In the genomic region with DNA sequence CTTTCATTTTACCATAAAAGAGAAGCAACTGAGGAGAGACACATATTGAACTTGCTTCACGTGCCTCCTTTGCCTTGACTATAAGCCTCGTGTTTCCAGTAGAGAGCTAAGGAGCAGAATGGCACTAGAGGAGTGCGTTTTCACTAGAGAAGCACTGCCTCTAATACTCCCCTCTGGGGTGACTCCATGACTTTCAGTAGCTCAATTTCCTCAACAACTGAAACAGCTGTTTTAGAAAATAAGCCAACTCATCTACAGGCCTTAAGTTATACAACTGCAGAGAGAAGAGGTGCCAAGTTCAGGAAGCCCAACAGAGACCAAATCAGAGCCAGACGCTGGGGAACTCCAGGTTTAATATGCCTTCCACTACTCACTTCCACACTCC, we compare ENCODE assay signal across 1 cellular context.
TF ChIP-seq lines count a peak whose summit lies in the region.

No MANE protein-coding gene starts in this region.

TF ChIP-seq in GM23338, 12 proteins besides CTCF, POLR2A, EP300 and RAD21 (continued from another document):
- TF ChIP-seq ZNF462 (CRISPR knock-in tag; IDR thresholded peaks at IDR 0.05) = no peak
- TF ChIP-seq, protein P1, sequence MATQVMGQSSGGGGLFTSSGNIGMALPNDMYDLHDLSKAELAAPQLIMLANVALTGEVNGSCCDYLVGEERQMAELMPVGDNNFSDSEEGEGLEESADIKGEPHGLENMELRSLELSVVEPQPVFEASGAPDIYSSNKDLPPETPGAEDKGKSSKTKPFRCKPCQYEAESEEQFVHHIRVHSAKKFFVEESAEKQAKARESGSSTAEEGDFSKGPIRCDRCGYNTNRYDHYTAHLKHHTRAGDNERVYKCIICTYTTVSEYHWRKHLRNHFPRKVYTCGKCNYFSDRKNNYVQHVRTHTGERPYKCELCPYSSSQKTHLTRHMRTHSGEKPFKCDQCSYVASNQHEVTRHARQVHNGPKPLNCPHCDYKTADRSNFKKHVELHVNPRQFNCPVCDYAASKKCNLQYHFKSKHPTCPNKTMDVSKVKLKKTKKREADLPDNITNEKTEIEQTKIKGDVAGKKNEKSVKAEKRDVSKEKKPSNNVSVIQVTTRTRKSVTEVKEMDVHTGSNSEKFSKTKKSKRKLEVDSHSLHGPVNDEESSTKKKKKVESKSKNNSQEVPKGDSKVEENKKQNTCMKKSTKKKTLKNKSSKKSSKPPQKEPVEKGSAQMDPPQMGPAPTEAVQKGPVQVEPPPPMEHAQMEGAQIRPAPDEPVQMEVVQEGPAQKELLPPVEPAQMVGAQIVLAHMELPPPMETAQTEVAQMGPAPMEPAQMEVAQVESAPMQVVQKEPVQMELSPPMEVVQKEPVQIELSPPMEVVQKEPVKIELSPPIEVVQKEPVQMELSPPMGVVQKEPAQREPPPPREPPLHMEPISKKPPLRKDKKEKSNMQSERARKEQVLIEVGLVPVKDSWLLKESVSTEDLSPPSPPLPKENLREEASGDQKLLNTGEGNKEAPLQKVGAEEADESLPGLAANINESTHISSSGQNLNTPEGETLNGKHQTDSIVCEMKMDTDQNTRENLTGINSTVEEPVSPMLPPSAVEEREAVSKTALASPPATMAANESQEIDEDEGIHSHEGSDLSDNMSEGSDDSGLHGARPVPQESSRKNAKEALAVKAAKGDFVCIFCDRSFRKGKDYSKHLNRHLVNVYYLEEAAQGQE (IDR thresholded peaks at IDR 0.05; ENCODE audit: unreplicated experiment) = no peak
- TF ChIP-seq ZNF114 (CRISPR knock-in tag; IDR thresholded peaks at IDR 0.05) = no peak
- no peak for TF ChIP-seq POLR2AphosphoS5 (IDR thresholded peaks at IDR 0.05; ENCODE audit: low read depth)
TF ChIP-seq in GM23338: peak in this region for 0.
